22 cellular contexts compared by ENCODE assay signal in genomic region chr9:617441-618085, GRCh38.
DNase-seq lines count a peak whose midpoint lies in the region; ATAC-seq and TF ChIP-seq lines count a peak whose summit lies in the region.
"Had no signal": no experiment of that assay in that cellular context is flagged by ENCODE, and none has a peak within 500 bp of the region (broad histone marks: within the 10 kb centered on the region; RNA-seq: fewer than 3 reads in every experiment).

No MANE protein-coding gene starts in this region.

- H3K4me1 ChIP-seq in lung (ENCODE audit: control insufficient read depth in 2 of 2, insufficient read depth in 2 of 2, low read length in 2 of 2) = peaks cover 2 to 8% of the 10 kb centered on the region in 2 donors
- H3K4me1 ChIP-seq in thymus (ENCODE audit: control insufficient read depth, insufficient read depth, low read length) = peaks cover 3% of the 10 kb centered on the region

- H3K4me3 ChIP-seq in lung (no peak overlapping the region), thymus (ENCODE audit: low read length) (no peak overlapping the region)
- H3K4me3 ChIP-seq: adrenal gland, PC-9, upper lobe of right lung had no signal

- H3K27me3 ChIP-seq in lung (ENCODE audit: control insufficient read depth, insufficient read depth) (no peaks in the 10 kb centered on the region), thymus (ENCODE audit: control insufficient read depth, insufficient read depth) (no peaks in the 10 kb centered on the region)
- H3K27me3 ChIP-seq: adrenal gland, upper lobe of right lung had no signal

- H3K9me3 ChIP-seq in lung (ENCODE audit: control insufficient read depth in 2 of 2, insufficient read depth in 1 of 2, low read length in 1 of 2) = no peaks in the 10 kb centered on the region
- H3K9me3 ChIP-seq in thymus (ENCODE audit: control insufficient read depth) = no peaks in the 10 kb centered on the region
- H3K9me3 ChIP-seq: adrenal gland, upper lobe of right lung had no signal

- TF ChIP-seq CTCF in lung (IDR thresholded peaks at IDR 0.05; ENCODE audit: control extremely low read depth, extremely low read depth) = no peak

- no peaks in the 10 kb centered on the region for H3K36me3 ChIP-seq in lung (ENCODE audit: control insufficient read depth in 2 of 2, insufficient read depth in 2 of 2, low read length in 2 of 2)
- no peaks in the 10 kb centered on the region for H3K36me3 ChIP-seq in thymus (ENCODE audit: control insufficient read depth, insufficient read depth)
- H3K36me3 ChIP-seq: adrenal gland, upper lobe of right lung had no signal

- ATAC-seq in lung (ENCODE audit: insufficient read depth, low FRiP score) = no peak
- ATAC-seq: activated CD8-positive, alpha-beta T cell treated with anti-CD3 and anti-CD28 coated beads for 36 hours; CD8-positive, alpha-beta T cell; upper lobe of right lung had no signal

- H3K27ac ChIP-seq in epithelial cell of prostate = peak overlapping the region; percentile 80
- peak overlapping the region; percentile 17 to 24 for H3K27ac ChIP-seq in lung (ENCODE audit: low read depth in 1 of 2, low read length in 1 of 2)
- H3K27ac ChIP-seq in thymus (ENCODE audit: low read depth) = peak overlapping the region; percentile 15
- H3K27ac ChIP-seq: adrenal gland, HL-60, PC-9, upper lobe of right lung had no signal

- DNase-seq in amniotic epithelial cell (ENCODE audit: low read depth) (peak; percentile 13), epithelial cell of prostate (ENCODE audit: low read depth, low spot score) (no peak), lung (ENCODE audit: low spot score) (no peak), mucosa of gallbladder (ENCODE audit: low spot score) (no peak), SHP77 (lab: John Stamatoyannopoulos, UW) (no peak), NCI-H146 treated with DMSO at 0.1 percent for 48 hours (lab: John Stamatoyannopoulos, UW; ENCODE audit: unreplicated experiment) (no peak), RPMI8226 (no peak)
- DNase-seq: activated CD4-positive, CD25-positive, alpha-beta regulatory T cell; activated CD8-positive, alpha-beta T cell treated with anti-CD3 and anti-CD28 coated beads for 36 hours; activated T-cell treated with anti-CD3 and anti-CD28 coated beads, Interleukin-2, amount 50 U/mL, for 1 hour; adrenal gland; CD8-positive, alpha-beta T cell; DMS53; effector CD4-positive, alpha-beta T cell; NCI-H1417 treated with DMSO at 0.1 percent for 48 hours; NCI-H2227 treated with DMSO at 0.1 percent for 48 hours; PC-9; small intestine; stimulated activated CD4-positive, alpha-beta T cell treated with anti-CD3 and anti-CD28 coated beads, Interleukin-4, amount 100 ng/mL, for 24 hours; upper lobe of right lung had no signal

- WGBS in lung, 2 donors = 87 to 93% methylated on average over 7 of the region's 7 CpGs
- WGBS in thymus = 96% methylated on average over 7 of the region's 7 CpGs

Comparison
In these comparisons a context has a peak if more than half of its experiments do, and no peak if none do; other contexts are left out.
1. H3K27ac ChIP-seq: peak in every context shown above with its lines; median percentile 80 in epithelial cell of prostate; 20 in lung; 15 in thymus.